ENCODE assay signal across 8 cellular contexts in genomic region chr13:93227906-93228801, GRCh38. TPM values are rescaled to one million over a fixed set of nuclear protein-coding genes. Genes with fewer than 3 reads are reported as not detected.
A peak's percentile ranks its signal among the peaks of the same experiment; 100 is the strongest.
DNase-seq lines count a peak whose midpoint lies in the region; ATAC-seq and TF ChIP-seq lines count a peak whose summit lies in the region.

No MANE protein-coding gene starts in this region.

- TF ChIP-seq CTCF in AG04450 (IDR thresholded peaks at IDR 0.05; ENCODE audit: low read depth, low read length) = peak; percentile 73
- peak; percentile 52 for TF ChIP-seq CTCF in epithelial cell of proximal tubule (conservative IDR thresholded peaks at IDR 0.05; ENCODE audit: low read depth, low read length)
- TF ChIP-seq CTCF in mesothelial cell of epicardium (IDR thresholded peaks at IDR 0.05; ENCODE audit: unreplicated experiment) = peak; percentile 64

- no peaks in the 10 kb centered on the region for H3K27me3 ChIP-seq in AG04450 (ENCODE audit: control insufficient read depth, insufficient read depth, low read length)
- no peaks in the 10 kb centered on the region for H3K27me3 ChIP-seq in aorta (ENCODE audit: control insufficient read depth in 1 of 2, insufficient read depth in 2 of 2, low read length in 1 of 2)

- H3K36me3 ChIP-seq in aorta (ENCODE audit: control insufficient read depth in 1 of 2, insufficient read depth in 2 of 2, low read length in 1 of 2) = no peaks in the 10 kb centered on the region

- H3K36me3 Mint-ChIP-seq in mesothelial cell of epicardium = peaks cover 3% of the 10 kb centered on the region

- H3K4me1 Mint-ChIP-seq in mesothelial cell of epicardium = peaks cover 61% of the 10 kb centered on the region

- H3K9me3 ChIP-seq in AG04450 (ENCODE audit: control insufficient read depth, insufficient read depth, low read length) (no peaks in the 10 kb centered on the region; the same call in 1 of the 2 replicates), aorta (ENCODE audit: control insufficient read depth, low read length) (no peaks in the 10 kb centered on the region)

- peaks cover 5% of the 10 kb centered on the region for H3K9me3 Mint-ChIP-seq in mesothelial cell of epicardium

- peak; percentile 91 for ATAC-seq in aorta (ENCODE audit: low FRiP score)

- peak overlapping the region; percentile 99 for H3K4me3 Mint-ChIP-seq in mesothelial cell of epicardium

- H3K4me3 ChIP-seq in AG04450 (ENCODE audit: low read depth, low read length) = peak overlapping the region; percentile 80
- peak overlapping the region; percentile 90 for H3K4me3 ChIP-seq in epithelial cell of proximal tubule (ENCODE audit: low read depth, low read length)
- peak overlapping the region; percentile 77 to 78 for H3K4me3 ChIP-seq in aorta (ENCODE audit: low read length in 2 of 2)

- CTCF ChIA-PET in AG04450 (lab: Charles Lee) = interaction anchor here (0.7 to 1.7 kb wide), 6 partner anchors 317 to 1134 kb away, joined by 3 to 7 read pairs (median 3); no protein-coding TSS in a partner anchor

- WGBS in aorta, 2 donors = 0% methylated on average over 51 to 68 of the region's 68 CpGs

- POLR2A ChIA-PET in AG04450 (lab: Yijun Ruan, JAX) = interaction anchor here (0.9 to 1.4 kb wide), 3 partner anchors 16 to 246 kb away, joined by 3 to 6 read pairs (median 3); no protein-coding TSS in a partner anchor

- DNase-seq in AG04450 (ENCODE audit: low read depth, low spot score) = no peak
- DNase-seq in HT1080 (ENCODE audit: low read depth) = peak; percentile 86
- DNase-seq in OCI-M1 (lab: John Stamatoyannopoulos, UW) = peak; percentile 22
- no peak for DNase-seq in epithelial cell of proximal tubule (ENCODE audit: low read depth)
- peak; percentile 49 to 80 for DNase-seq in mesothelial cell of epicardium (ENCODE audit: low spot score in 2 of 2, unreplicated experiment in 2 of 2)
- peak; percentile 61 to 88 for DNase-seq in aorta
- DNase-seq in SIG-M5 (lab: John Stamatoyannopoulos, UW) = no peak
- no peak for DNase-seq in activated CD4-positive, alpha-beta T cell treated with anti-CD3 and anti-CD28 coated beads for 4 hours

- H3K27ac Mint-ChIP-seq in mesothelial cell of epicardium = peak overlapping the region; percentile 98

- H3K27me3 Mint-ChIP-seq in mesothelial cell of epicardium (ENCODE audit: low read depth) = no peaks in the 10 kb centered on the region

- H3K4me1 ChIP-seq in aorta (ENCODE audit: control insufficient read depth in 1 of 2, insufficient read depth in 2 of 2, low read length in 2 of 2) = no peaks in the 10 kb centered on the region

- peak overlapping the region; percentile 91 for H3K27ac ChIP-seq in AG04450 (ENCODE audit: low read depth, low read length)
- peak overlapping the region in 1 of 2 donors; percentile 46 for H3K27ac ChIP-seq in aorta (ENCODE audit: low read depth in 1 of 2, low read length in 2 of 2)

- intact Hi-C loops in aorta (cut with DNase I) = loop anchor here (10.0 kb wide), 3 partner anchors 403 to 513 kb away; no protein-coding TSS in a partner anchor

RNA-seq across cellular contexts. Expression of gene GPC6, which starts 1.5 kb away (rescaled TPM):
- polyA plus RNA-seq in AG04450 (2011; rRNA removed) (40.4 and 41.1 TPM in 2 replicates), aorta (1 to 10 TPM; 5.0 to 5.5 TPM)
- polyA minus RNA-seq in AG04450 (2011; rRNA and poly(A)+ RNA removed) = 88.6 and 111 TPM in 2 replicates
- total RNA-seq in HT1080 (2014; rRNA removed; shearing (Covaris generic)) = 4.7 and 9.0 TPM in 2 replicates
- polyA plus RNA-seq in HT1080 (2015; cell fraction: cytosol; rRNA removed) = 7.2 and 11.2 TPM in 2 replicates
- 18.4 and 20.0 TPM in 2 replicates for polyA plus RNA-seq in HT1080 (2015; cell fraction: nucleus; rRNA removed)
- total RNA-seq in epithelial cell of proximal tubule (10.2 and 18.7 TPM in 2 replicates), mesothelial cell of epicardium (106 to 112 TPM (median 110 TPM) in 3 replicates), aorta (10 to 100 TPM; 32.4 to 37.4 TPM)

Comparison
In these comparisons a context has a peak if more than half of its experiments do, and no peak if none do; other contexts are left out.
1. DNase-seq: peak in HT1080 (single experiment), OCI-M1 (single experiment), mesothelial cell of epicardium (2 of 2) and aorta (2 of 2); none in AG04450 (single experiment), epithelial cell of proximal tubule (single experiment), SIG-M5 (single experiment) and activated CD4-positive, alpha-beta T cell treated with anti-CD3 and anti-CD28 coated beads for 4 hours (0 of 2).
2. Peak in every context shown above with its lines, with median percentiles within 50 percentile points of each other: H3K4me3 ChIP-seq and CTCF ChIP-seq.